In genomic region chr7:6057316-6058128, GRCh38 we compare ENCODE assay signal across 1 cellular context.
TF ChIP-seq lines count a peak whose summit lies in the region.

No MANE protein-coding gene starts in this region.

TF ChIP-seq in HepG2, 621 proteins besides CTCF, POLR2A, EP300 and RAD21 (continues in another document):
- TF ChIP-seq NR2C2 (CRISPR knock-in tag; IDR thresholded peaks at IDR 0.05; ENCODE audit: borderline replicate concordance) (peak; percentile 22; the same call in 1 of the 2 replicates), MTERF4 (CRISPR knock-in tag; IDR thresholded peaks at IDR 0.05) (no peak), MYNN (CRISPR knock-in tag; IDR thresholded peaks at IDR 0.05; ENCODE audit: low read depth) (no peak), KMT2B (CRISPR knock-in tag; IDR thresholded peaks at IDR 0.05) (0 out of 2 replicates have a peak, but pooled peaks have one; percentile 13), ZNF792 (CRISPR knock-in tag; IDR thresholded peaks at IDR 0.05) (0 out of 2 replicates have a peak, but pooled peaks have one; percentile 26), ZNF18 (CRISPR knock-in tag; IDR thresholded peaks at IDR 0.05; ENCODE audit: insufficient replicate concordance) (no peak), NR2F1 (CRISPR knock-in tag; IDR thresholded peaks at IDR 0.05) (peak in 1 of 2 experiments; percentile 51; a peak in 2 of 4 replicates), TOE1 (CRISPR knock-in tag; IDR thresholded peaks at IDR 0.05) (no peak), PPARG (CRISPR knock-in tag; conservative IDR thresholded peaks at IDR 0.05) (0 out of 2 replicates have a peak, but pooled peaks have one; percentile 27), GATAD1 (CRISPR knock-in tag; IDR thresholded peaks at IDR 0.05) (no peak), SMAD9 (CRISPR knock-in tag; IDR thresholded peaks at IDR 0.05) (no peak), ZNF205 (CRISPR knock-in tag; IDR thresholded peaks at IDR 0.05) (0 out of 2 replicates have a peak, but pooled peaks have one; percentile 44), SP5 (CRISPR knock-in tag; IDR thresholded peaks at IDR 0.05; ENCODE audit: borderline replicate concordance, low read depth) (peak; percentile 62; the same call in 1 of the 2 replicates), TFE3 (CRISPR knock-in tag; IDR thresholded peaks at IDR 0.05) (0 out of 2 replicates have a peak, but pooled peaks have one; percentile 31), MNT (IDR thresholded peaks at IDR 0.05) (no peak), ZNF800 (CRISPR knock-in tag; IDR thresholded peaks at IDR 0.05) (0 out of 2 replicates have a peak, but pooled peaks have one; percentile 29), DMAP1 (CRISPR knock-in tag; IDR thresholded peaks at IDR 0.05) (0 out of 2 replicates have a peak, but pooled peaks have one; percentile 41), ZFX (CRISPR knock-in tag; IDR thresholded peaks at IDR 0.05; ENCODE audit: low read depth) (no peak), ZNF12 (CRISPR knock-in tag; IDR thresholded peaks at IDR 0.05) (no peak), FOXP1 (IDR thresholded peaks at IDR 0.05) (peak; percentile 62), FOXP1 (CRISPR knock-in tag; IDR thresholded peaks at IDR 0.05) (no peak), ARNT2 (CRISPR knock-in tag; IDR thresholded peaks at IDR 0.05; ENCODE audit: low read depth) (0 out of 2 replicates have a peak, but pooled peaks have one; percentile 19), NR2F6 (IDR thresholded peaks at IDR 0.05) (peak; percentile 72; the same call in 1 of the 2 replicates), NR2F6 (CRISPR knock-in tag; IDR thresholded peaks at IDR 0.05) (peak; percentile 78), FLYWCH1 (CRISPR knock-in tag; IDR thresholded peaks at IDR 0.05) (0 out of 2 replicates have a peak, but pooled peaks have one; percentile 80), RFXAP (CRISPR knock-in tag; IDR thresholded peaks at IDR 0.05; ENCODE audit: borderline replicate concordance) (no peak), GATAD2A (CRISPR knock-in tag; IDR thresholded peaks at IDR 0.05) (no peak), KDM5A (IDR thresholded peaks at IDR 0.05; ENCODE audit: borderline replicate concordance, low read length) (no peak), PBX3 (CRISPR knock-in tag; IDR thresholded peaks at IDR 0.05; ENCODE audit: borderline replicate concordance) (no peak), NPAS2 (CRISPR knock-in tag; IDR thresholded peaks at IDR 0.05; ENCODE audit: borderline replicate concordance) (no peak), ZSCAN20 (CRISPR knock-in tag; IDR thresholded peaks at IDR 0.05; ENCODE audit: borderline replicate concordance) (no peak), NFIB (CRISPR knock-in tag; IDR thresholded peaks at IDR 0.05; ENCODE audit: borderline replicate concordance) (no peak), SOX5 (CRISPR knock-in tag; IDR thresholded peaks at IDR 0.05; ENCODE audit: borderline replicate concordance) (peak; percentile 36; the same call in 1 of the 2 replicates), ZNF709 (CRISPR knock-in tag; IDR thresholded peaks at IDR 0.05) (peak; percentile 36; the same call in 1 of the 2 replicates), ZNF101 (CRISPR knock-in tag; IDR thresholded peaks at IDR 0.05; ENCODE audit: borderline replicate concordance, low read depth) (no peak), ZNF598 (CRISPR knock-in tag; IDR thresholded peaks at IDR 0.05; ENCODE audit: borderline replicate concordance) (peak; percentile 47; the same call in 1 of the 2 replicates), CREB1 (IDR thresholded peaks at IDR 0.05) (no peak), CREB1 (CRISPR knock-in tag; IDR thresholded peaks at IDR 0.05) (no peak), ZNF10 (CRISPR knock-in tag; IDR thresholded peaks at IDR 0.05; ENCODE audit: borderline replicate concordance, low read depth) (no peak), ZNF639 (CRISPR knock-in tag; conservative IDR thresholded peaks at IDR 0.05) (no peak), RXRA (CRISPR knock-in tag; IDR thresholded peaks at IDR 0.05) (peak; percentile 57; the same call in 1 of the 2 replicates), ZNF607 (CRISPR knock-in tag; IDR thresholded peaks at IDR 0.05; ENCODE audit: borderline replicate concordance) (no peak), STAT5B (CRISPR knock-in tag; IDR thresholded peaks at IDR 0.05) (no peak)
- TF ChIP-seq, protein P1, sequence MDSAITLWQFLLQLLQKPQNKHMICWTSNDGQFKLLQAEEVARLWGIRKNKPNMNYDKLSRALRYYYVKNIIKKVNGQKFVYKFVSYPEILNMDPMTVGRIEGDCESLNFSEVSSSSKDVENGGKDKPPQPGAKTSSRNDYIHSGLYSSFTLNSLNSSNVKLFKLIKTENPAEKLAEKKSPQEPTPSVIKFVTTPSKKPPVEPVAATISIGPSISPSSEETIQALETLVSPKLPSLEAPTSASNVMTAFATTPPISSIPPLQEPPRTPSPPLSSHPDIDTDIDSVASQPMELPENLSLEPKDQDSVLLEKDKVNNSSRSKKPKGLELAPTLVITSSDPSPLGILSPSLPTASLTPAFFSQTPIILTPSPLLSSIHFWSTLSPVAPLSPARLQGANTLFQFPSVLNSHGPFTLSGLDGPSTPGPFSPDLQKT (CRISPR knock-in tag; IDR thresholded peaks at IDR 0.05; ENCODE audit: borderline replicate concordance) = no peak
- TF ChIP-seq, protein P2, sequence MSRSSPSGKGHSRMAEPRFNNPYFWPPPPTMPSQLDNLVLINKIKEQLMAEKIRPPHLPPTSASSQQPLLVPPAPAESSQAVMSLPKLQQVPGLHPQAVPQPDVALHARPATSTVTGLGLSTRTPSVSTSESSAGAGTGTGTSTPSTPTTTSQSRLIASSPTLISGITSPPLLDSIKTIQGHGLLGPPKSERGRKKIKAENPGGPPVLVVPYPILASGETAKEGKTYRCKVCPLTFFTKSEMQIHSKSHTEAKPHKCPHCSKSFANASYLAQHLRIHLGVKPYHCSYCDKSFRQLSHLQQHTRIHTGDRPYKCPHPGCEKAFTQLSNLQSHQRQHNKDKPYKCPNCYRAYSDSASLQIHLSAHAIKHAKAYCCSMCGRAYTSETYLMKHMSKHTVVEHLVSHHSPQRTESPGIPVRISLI (CRISPR knock-in tag; IDR thresholded peaks at IDR 0.05; ENCODE audit: borderline replicate concordance) = peak; percentile 36; the same call in 1 of the 2 replicates
- TF ChIP-seq, protein P3, sequence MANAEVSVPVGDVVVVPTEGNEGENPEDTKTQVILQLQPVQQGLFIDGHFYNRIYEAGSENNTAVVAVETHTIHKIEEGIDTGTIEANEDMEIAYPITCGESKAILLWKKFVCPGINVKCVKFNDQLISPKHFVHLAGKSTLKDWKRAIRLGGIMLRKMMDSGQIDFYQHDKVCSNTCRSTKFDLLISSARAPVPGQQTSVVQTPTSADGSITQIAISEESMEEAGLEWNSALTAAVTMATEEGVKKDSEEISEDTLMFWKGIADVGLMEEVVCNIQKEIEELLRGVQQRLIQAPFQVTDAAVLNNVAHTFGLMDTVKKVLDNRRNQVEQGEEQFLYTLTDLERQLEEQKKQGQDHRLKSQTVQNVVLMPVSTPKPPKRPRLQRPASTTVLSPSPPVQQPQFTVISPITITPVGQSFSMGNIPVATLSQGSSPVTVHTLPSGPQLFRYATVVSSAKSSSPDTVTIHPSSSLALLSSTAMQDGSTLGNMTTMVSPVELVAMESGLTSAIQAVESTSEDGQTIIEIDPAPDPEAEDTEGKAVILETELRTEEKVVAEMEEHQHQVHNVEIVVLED (CRISPR knock-in tag; IDR thresholded peaks at IDR 0.05; ENCODE audit: borderline replicate concordance) = no peak
